10 cellular contexts compared by ENCODE assay signal in genomic region chr9:74172874-74173273, GRCh38.
DNase-seq lines count a peak whose midpoint lies in the region; ATAC-seq and TF ChIP-seq lines count a peak whose summit lies in the region.
"Had no signal": no experiment of that assay in that cellular context is flagged by ENCODE, and none has a peak within 500 bp of the region (broad histone marks: within the 10 kb centered on the region; RNA-seq: fewer than 3 reads in every experiment).

No MANE protein-coding gene starts in this region.

- no peak for TF ChIP-seq POLR2A in sigmoid colon (IDR thresholded peaks at IDR 0.05)

- DNase-seq in OCI-M1 (lab: John Stamatoyannopoulos, UW) (peak; percentile 18), upper lobe of right lung (no peak), NCI-H1930 (lab: John Stamatoyannopoulos, UW) (no peak), sigmoid colon (no peak)
- DNase-seq in activated CD8-positive, alpha-beta memory T cell treated with anti-CD3 and anti-CD28 coated beads, Interleukin-2, amount 10 ng/mL, durations not matched to agents 7 days and 5 days = no peak
- DNase-seq: left ventricle myocardium superior had no signal

- peaks cover 11% of the 10 kb centered on the region for H3K9me3 Mint-ChIP-seq in activated CD8-positive, alpha-beta memory T cell treated with anti-CD3 and anti-CD28 coated beads, Interleukin-2, amount 10 ng/mL, durations not matched to agents 7 days and 5 days (ENCODE audit: low read depth)

- H3K27ac Mint-ChIP-seq in activated CD8-positive, alpha-beta memory T cell treated with anti-CD3 and anti-CD28 coated beads, Interleukin-2, amount 10 ng/mL, durations not matched to agents 7 days and 5 days = no peak overlapping the region
- H3K27ac Mint-ChIP-seq: progenitor cell of endocrine pancreas had no signal

- H3K4me3 ChIP-seq in upper lobe of right lung = no peak overlapping the region
- no peak overlapping the region for H3K4me3 ChIP-seq in sigmoid colon

- CTCF ChIA-PET in activated CD8-positive, alpha-beta memory T cell treated with anti-CD3 and anti-CD28 coated beads, Interleukin-2, amount 10 ng/mL, durations not matched to agents 7 days and 5 days (lab: Charles Lee) = no interaction called here

- TF ChIP-seq EP300 in sigmoid colon (IDR thresholded peaks at IDR 0.05) = no peak

- peak; percentile 83 for ATAC-seq in GM18873 (IDR thresholded peaks at IDR 0.05; ENCODE audit: low FRiP score, unreplicated experiment)
- peak; percentile 100 for ATAC-seq in GM21717 (IDR thresholded peaks at IDR 0.05; ENCODE audit: unreplicated experiment)
- ATAC-seq in HG03159 (IDR thresholded peaks at IDR 0.05; ENCODE audit: unreplicated experiment) = peak; percentile 100
- no peak for ATAC-seq in upper lobe of right lung
- no peak for ATAC-seq in activated CD8-positive, alpha-beta memory T cell treated with anti-CD3 and anti-CD28 coated beads, Interleukin-2, amount 10 ng/mL, durations not matched to agents 7 days and 5 days
- ATAC-seq: left ventricle myocardium superior had no signal

- WGBS in sigmoid colon, 2 donors = 61 to 80% methylated on average over 3 of the region's 3 CpGs

- H3K9me3 ChIP-seq in upper lobe of right lung (no peaks in the 10 kb centered on the region), sigmoid colon (no peaks in the 10 kb centered on the region)

- H3K27ac ChIP-seq in upper lobe of right lung = no peak overlapping the region
- no peak overlapping the region for H3K27ac ChIP-seq in sigmoid colon

- H3K27me3 Mint-ChIP-seq in activated CD8-positive, alpha-beta memory T cell treated with anti-CD3 and anti-CD28 coated beads, Interleukin-2, amount 10 ng/mL, durations not matched to agents 7 days and 5 days = no peaks in the 10 kb centered on the region
- H3K27me3 Mint-ChIP-seq: progenitor cell of endocrine pancreas had no signal

- H3K36me3 Mint-ChIP-seq in activated CD8-positive, alpha-beta memory T cell treated with anti-CD3 and anti-CD28 coated beads, Interleukin-2, amount 10 ng/mL, durations not matched to agents 7 days and 5 days = no peaks in the 10 kb centered on the region

- H3K4me1 Mint-ChIP-seq in activated CD8-positive, alpha-beta memory T cell treated with anti-CD3 and anti-CD28 coated beads, Interleukin-2, amount 10 ng/mL, durations not matched to agents 7 days and 5 days = peaks cover 4% of the 10 kb centered on the region

- H3K4me1 ChIP-seq in upper lobe of right lung = no peaks in the 10 kb centered on the region
- H3K4me1 ChIP-seq in sigmoid colon = no peaks in the 10 kb centered on the region

- no peak overlapping the region for H3K4me3 Mint-ChIP-seq in activated CD8-positive, alpha-beta memory T cell treated with anti-CD3 and anti-CD28 coated beads, Interleukin-2, amount 10 ng/mL, durations not matched to agents 7 days and 5 days

- intact Hi-C loops in upper lobe of right lung (cut with DNase I) = no loop called here
- intact Hi-C loops in sigmoid colon (cut with DNase I) = no loop called here

- TF ChIP-seq CTCF in upper lobe of right lung (IDR thresholded peaks at IDR 0.05) = no peak
- no peak for TF ChIP-seq CTCF in sigmoid colon (IDR thresholded peaks at IDR 0.05)

- no peaks in the 10 kb centered on the region for H3K27me3 ChIP-seq in upper lobe of right lung
- H3K27me3 ChIP-seq in sigmoid colon = no peaks in the 10 kb centered on the region

- H3K36me3 ChIP-seq in upper lobe of right lung (no peaks in the 10 kb centered on the region), sigmoid colon (no peaks in the 10 kb centered on the region)

Comparison
In these comparisons a context has a peak if more than half of its experiments do, and no peak if none do; other contexts are left out.
1. ATAC-seq: peak in GM18873 (single experiment), GM21717 (single experiment) and HG03159 (single experiment); none in upper lobe of right lung (single experiment) and activated CD8-positive, alpha-beta memory T cell treated with anti-CD3 and anti-CD28 coated beads, Interleukin-2, amount 10 ng/mL, durations not matched to agents 7 days and 5 days (single experiment).